In genomic region chr14:21055473-21056117, GRCh38 we compare ENCODE assay signal across 1 cellular context.
TF ChIP-seq lines count a peak whose summit lies in the region.

No MANE protein-coding gene starts in this region.

TF ChIP-seq in HepG2, 621 proteins besides CTCF, POLR2A, EP300 and RAD21 (continued from another document and continues in another):
- TF ChIP-seq EHMT2 (IDR thresholded peaks at IDR 0.05; ENCODE audit: borderline replicate concordance, low read depth, low read length) (peak; percentile 65; the same call in 1 of the 2 replicates), RARA (CRISPR knock-in tag; IDR thresholded peaks at IDR 0.05) (peak; percentile 69), ZNF605 (CRISPR knock-in tag; IDR thresholded peaks at IDR 0.05) (peak; percentile 82), ZBTB10 (CRISPR knock-in tag; IDR thresholded peaks at IDR 0.05; ENCODE audit: borderline replicate concordance) (no peak), TBP (CRISPR knock-in tag; IDR thresholded peaks at IDR 0.05) (no peak), ZBTB2 (CRISPR knock-in tag; IDR thresholded peaks at IDR 0.05; ENCODE audit: low read depth) (0 out of 2 replicates have a peak, but pooled peaks have one; percentile 35), CHD2 (IDR thresholded peaks at IDR 0.05; ENCODE audit: low read depth, low read length) (no peak), CBX1 (IDR thresholded peaks at IDR 0.05; ENCODE audit: low read depth) (no peak), MEIS1 (CRISPR knock-in tag; IDR thresholded peaks at IDR 0.05; ENCODE audit: borderline replicate concordance) (peak; percentile 94), KDM3A (CRISPR knock-in tag; IDR thresholded peaks at IDR 0.05; ENCODE audit: low read depth) (no peak), ZNF253 (CRISPR knock-in tag; IDR thresholded peaks at IDR 0.05; ENCODE audit: borderline replicate concordance) (no peak), ZNF558 (CRISPR knock-in tag; IDR thresholded peaks at IDR 0.05; ENCODE audit: borderline replicate concordance) (no peak; the same call in 1 of the 2 replicates), BRF2 (CRISPR knock-in tag; IDR thresholded peaks at IDR 0.05) (peak; percentile 59; the same call in 1 of the 2 replicates), JARID2 (CRISPR knock-in tag; IDR thresholded peaks at IDR 0.05; ENCODE audit: insufficient replicate concordance) (no peak), SIX4 (CRISPR knock-in tag; IDR thresholded peaks at IDR 0.05) (0 out of 2 replicates have a peak, but pooled peaks have one; percentile 18), ZNF292 (CRISPR knock-in tag; IDR thresholded peaks at IDR 0.05; ENCODE audit: borderline replicate concordance, low read depth) (peak; percentile 80; the same call in 1 of the 2 replicates), AGO2 (optimal IDR thresholded peaks at IDR 0.05; ENCODE audit: low read depth, low read length) (no peak), ELF1 (CRISPR knock-in tag; IDR thresholded peaks at IDR 0.05) (peak; percentile 75), GFI1 (CRISPR knock-in tag; IDR thresholded peaks at IDR 0.05; ENCODE audit: borderline replicate concordance) (peak; percentile 99), ZFAT (CRISPR knock-in tag; conservative IDR thresholded peaks at IDR 0.05) (0 out of 2 replicates have a peak, but pooled peaks have one; percentile 50), POGZ (CRISPR knock-in tag; IDR thresholded peaks at IDR 0.05) (peak; percentile 88), ZBTB37 (CRISPR knock-in tag; IDR thresholded peaks at IDR 0.05) (no peak), NR2F1 (CRISPR knock-in tag; IDR thresholded peaks at IDR 0.05) (no peak), HES4 (CRISPR knock-in tag; IDR thresholded peaks at IDR 0.05; ENCODE audit: borderline replicate concordance) (0 out of 2 replicates have a peak, but pooled peaks have one; percentile 50), ZNF761 (CRISPR knock-in tag; conservative IDR thresholded peaks at IDR 0.05) (0 out of 2 replicates have a peak, but pooled peaks have one; percentile 33), NFYC (CRISPR knock-in tag; IDR thresholded peaks at IDR 0.05) (0 out of 2 replicates have a peak, but pooled peaks have one; percentile 28), MYNN (CRISPR knock-in tag; IDR thresholded peaks at IDR 0.05; ENCODE audit: low read depth) (no peak), ZNF562 (CRISPR knock-in tag; IDR thresholded peaks at IDR 0.05; ENCODE audit: borderline replicate concordance) (no peak), ZBTB7B (CRISPR knock-in tag; IDR thresholded peaks at IDR 0.05) (peak; percentile 73; the same call in 1 of the 2 replicates), KAT2B (IDR thresholded peaks at IDR 0.05; ENCODE audit: borderline replicate concordance, low read depth, low read length) (0 out of 2 replicates have a peak, but pooled peaks have one; percentile 8), NFKBIZ (CRISPR knock-in tag; IDR thresholded peaks at IDR 0.05) (peak; percentile 69; the same call in 1 of the 2 replicates), ZNF12 (CRISPR knock-in tag; IDR thresholded peaks at IDR 0.05) (peak; percentile 41; the same call in 1 of the 2 replicates), MZF1 (CRISPR knock-in tag; IDR thresholded peaks at IDR 0.05; ENCODE audit: borderline replicate concordance) (peak; percentile 91; the same call in 1 of the 2 replicates), ZNF790 (CRISPR knock-in tag; IDR thresholded peaks at IDR 0.05; ENCODE audit: borderline replicate concordance) (peak; percentile 26; the same call in 1 of the 2 replicates), ZNF720 (CRISPR knock-in tag; IDR thresholded peaks at IDR 0.05) (no peak), PHB2 (IDR thresholded peaks at IDR 0.05; ENCODE audit: partially characterized antibody) (no peak), ATF7 (IDR thresholded peaks at IDR 0.05) (no peak), ATF7 (CRISPR knock-in tag; IDR thresholded peaks at IDR 0.05) (peak; percentile 76), ELF3 (CRISPR knock-in tag; IDR thresholded peaks at IDR 0.05) (peak; percentile 96), HOXA3 (CRISPR knock-in tag; IDR thresholded peaks at IDR 0.05) (peak; percentile 93), ZNF17 (CRISPR knock-in tag; IDR thresholded peaks at IDR 0.05) (no peak), NR2F2 (IDR thresholded peaks at IDR 0.05; ENCODE audit: borderline replicate concordance, low read depth) (peak; percentile 60; the same call in 1 of the 2 replicates)
- TF ChIP-seq, protein P1, sequence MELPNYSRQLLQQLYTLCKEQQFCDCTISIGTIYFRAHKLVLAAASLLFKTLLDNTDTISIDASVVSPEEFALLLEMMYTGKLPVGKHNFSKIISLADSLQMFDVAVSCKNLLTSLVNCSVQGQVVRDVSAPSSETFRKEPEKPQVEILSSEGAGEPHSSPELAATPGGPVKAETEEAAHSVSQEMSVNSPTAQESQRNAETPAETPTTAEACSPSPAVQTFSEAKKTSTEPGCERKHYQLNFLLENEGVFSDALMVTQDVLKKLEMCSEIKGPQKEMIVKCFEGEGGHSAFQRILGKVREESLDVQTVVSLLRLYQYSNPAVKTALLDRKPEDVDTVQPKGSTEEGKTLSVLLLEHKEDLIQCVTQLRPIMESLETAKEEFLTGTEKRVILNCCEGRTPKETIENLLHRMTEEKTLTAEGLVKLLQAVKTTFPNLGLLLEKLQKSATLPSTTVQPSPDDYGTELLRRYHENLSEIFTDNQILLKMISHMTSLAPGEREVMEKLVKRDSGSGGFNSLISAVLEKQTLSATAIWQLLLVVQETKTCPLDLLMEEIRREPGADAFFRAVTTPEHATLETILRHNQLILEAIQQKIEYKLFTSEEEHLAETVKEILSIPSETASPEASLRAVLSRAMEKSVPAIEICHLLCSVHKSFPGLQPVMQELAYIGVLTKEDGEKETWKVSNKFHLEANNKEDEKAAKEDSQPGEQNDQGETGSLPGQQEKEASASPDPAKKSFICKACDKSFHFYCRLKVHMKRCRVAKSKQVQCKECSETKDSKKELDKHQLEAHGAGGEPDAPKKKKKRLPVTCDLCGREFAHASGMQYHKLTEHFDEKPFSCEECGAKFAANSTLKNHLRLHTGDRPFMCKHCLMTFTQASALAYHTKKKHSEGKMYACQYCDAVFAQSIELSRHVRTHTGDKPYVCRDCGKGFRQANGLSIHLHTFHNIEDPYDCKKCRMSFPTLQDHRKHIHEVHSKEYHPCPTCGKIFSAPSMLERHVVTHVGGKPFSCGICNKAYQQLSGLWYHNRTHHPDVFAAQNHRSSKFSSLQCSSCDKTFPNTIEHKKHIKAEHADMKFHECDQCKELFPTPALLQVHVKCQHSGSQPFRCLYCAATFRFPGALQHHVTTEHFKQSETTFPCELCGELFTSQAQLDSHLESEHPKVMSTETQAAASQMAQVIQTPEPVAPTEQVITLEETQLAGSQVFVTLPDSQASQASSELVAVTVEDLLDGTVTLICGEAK (IDR thresholded peaks at IDR 0.05) = no peak
- TF ChIP-seq, protein P1 (CRISPR knock-in tag; IDR thresholded peaks at IDR 0.05) = no peak; the same call in 1 of the 2 replicates
- TF ChIP-seq, protein P2, sequence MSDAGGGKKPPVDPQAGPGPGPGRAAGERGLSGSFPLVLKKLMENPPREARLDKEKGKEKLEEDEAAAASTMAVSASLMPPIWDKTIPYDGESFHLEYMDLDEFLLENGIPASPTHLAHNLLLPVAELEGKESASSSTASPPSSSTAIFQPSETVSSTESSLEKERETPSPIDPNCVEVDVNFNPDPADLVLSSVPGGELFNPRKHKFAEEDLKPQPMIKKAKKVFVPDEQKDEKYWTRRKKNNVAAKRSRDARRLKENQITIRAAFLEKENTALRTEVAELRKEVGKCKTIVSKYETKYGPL (CRISPR knock-in tag; IDR thresholded peaks at IDR 0.05) = no peak
